Comparison of ENCODE assay signal across 21 cellular contexts in genomic region chr6:14260839-14261238, GRCh38.
DNase-seq lines count a peak whose midpoint lies in the region; ATAC-seq and TF ChIP-seq lines count a peak whose summit lies in the region.
"Had no signal": no experiment of that assay in that cellular context is flagged by ENCODE, and none has a peak within 500 bp of the region (broad histone marks: within the 10 kb centered on the region; RNA-seq: fewer than 3 reads in every experiment).

No MANE protein-coding gene starts in this region.

- no peak overlapping the region for H3K27ac Mint-ChIP-seq in CD4-positive, alpha-beta memory T cell
- H3K27ac Mint-ChIP-seq: CD14-positive monocyte; CD4-positive, CD25-positive, alpha-beta regulatory T cell; CD8-positive, alpha-beta T cell had no signal

- CTCF ChIA-PET in HEK293 (lab: Yijun Ruan, JAX) (interaction anchor here (0.7 kb wide), 2 partner anchors 123 to 280 kb away, joined by 3 to 4 read pairs; no protein-coding TSS in a partner anchor), OCI-LY7 (lab: Charles Lee; ENCODE audit: unreplicated experiment) (interaction anchor here (0.6 kb wide), 1 partner anchor 43 kb away, joined by 3 read pairs; no protein-coding TSS in a partner anchor)
- CTCF ChIA-PET in CD4-positive, alpha-beta memory T cell (lab: Charles Lee; ENCODE audit: partially characterized antibody), result no interaction called here

- no peak for TF ChIP-seq CTCF in HEK293 (tag by site-specific recombination; IDR thresholded peaks at IDR 0.05)
- no peak for TF ChIP-seq CTCF in OCI-LY7 (conservative IDR thresholded peaks at IDR 0.05; ENCODE audit: low read length)
- TF ChIP-seq CTCF in esophagus muscularis mucosa (IDR thresholded peaks at IDR 0.05), result no peak

- TF ChIP-seq EP300 in esophagus muscularis mucosa (IDR thresholded peaks at IDR 0.05), result no peak

- DNase-seq in OCI-LY7 (ENCODE audit: low spot score) (no peak), esophagus muscularis mucosa (ENCODE audit: extremely low spot score) (peak; percentile 87)
- no peak for DNase-seq in CD4-positive, alpha-beta memory T cell
- DNase-seq: 8988T; ACHN; BE2C; C1 segment of cervical spinal cord; CD4-positive, CD25-positive, alpha-beta regulatory T cell; CD8-positive, alpha-beta T cell; DMS 273 treated with DMSO at 0.1 percent for 48 hours; DMS153; DMS53; DMS79; DND-41; EL; GDM1 had no signal

- H3K4me1 ChIP-seq in HEK293 (ENCODE audit: control insufficient read depth, insufficient read depth, low read length), result no peaks in the 10 kb centered on the region
- H3K4me1 ChIP-seq in OCI-LY7 (ENCODE audit: insufficient read depth, low read length, poor library complexity, severe bottlenecking), result peaks cover 50% of the 10 kb centered on the region
- peaks cover 0 to 8% (median 5%) of the 10 kb centered on the region in 4 donors for H3K4me1 ChIP-seq in esophagus muscularis mucosa
- no peaks in the 10 kb centered on the region for H3K4me1 ChIP-seq in CD4-positive, alpha-beta memory T cell (ENCODE audit: insufficient read depth, low read length)
- H3K4me1 ChIP-seq: BLaER1 had no signal

- intact Hi-C loops in OCI-LY7 (cut with micrococcal nuclease; ENCODE audit: unreplicated experiment) (no loop called here), esophagus muscularis mucosa (cut with DNase I) (no loop called here)
- intact Hi-C loops in CD4-positive, alpha-beta memory T cell (cut with micrococcal nuclease), result no loop called here

- no peaks in the 10 kb centered on the region for H3K9me2 ChIP-seq in OCI-LY7 (ENCODE audit: insufficient read depth, low read length)

- no peak for TF ChIP-seq POLR2A in esophagus muscularis mucosa (IDR thresholded peaks at IDR 0.05; ENCODE audit: low read depth)

- H3K79me2 ChIP-seq in OCI-LY7 (ENCODE audit: insufficient read depth, low read depth, low read length), result no peaks in the 10 kb centered on the region

- WGBS in esophagus muscularis mucosa, result 100% methylated on average over 1 of the region's 1 CpG

- no peaks in the 10 kb centered on the region for H4K20me1 ChIP-seq in OCI-LY7 (ENCODE audit: insufficient read depth, low read length)
- H4K20me1 ChIP-seq: BLaER1 had no signal

- H3K36me3 Mint-ChIP-seq in CD4-positive, alpha-beta memory T cell, result no peaks in the 10 kb centered on the region
- H3K36me3 Mint-ChIP-seq: CD14-positive monocyte; CD8-positive, alpha-beta T cell had no signal

- no peaks in the 10 kb centered on the region for H3K4me1 Mint-ChIP-seq in CD4-positive, alpha-beta memory T cell
- H3K4me1 Mint-ChIP-seq: CD14-positive monocyte; CD4-positive, CD25-positive, alpha-beta regulatory T cell had no signal

- no peaks in the 10 kb centered on the region for H3K27me3 Mint-ChIP-seq in CD4-positive, alpha-beta memory T cell
- H3K27me3 Mint-ChIP-seq: CD4-positive, CD25-positive, alpha-beta regulatory T cell had no signal

- H3K4me3 ChIP-seq in HEK293 (ENCODE audit: low read depth, low read length) (no peak overlapping the region), OCI-LY7 (ENCODE audit: low read depth, low read length, poor library complexity, severe bottlenecking) (no peak overlapping the region), esophagus muscularis mucosa (no peak overlapping the region)
- H3K4me3 ChIP-seq in CD4-positive, alpha-beta memory T cell (ENCODE audit: low read length in 2 of 2), result no peak overlapping the region
- H3K4me3 ChIP-seq: BLaER1, GM12878 had no signal

- H3K27me3 ChIP-seq in esophagus muscularis mucosa, result no peaks in the 10 kb centered on the region
- no peaks in the 10 kb centered on the region for H3K27me3 ChIP-seq in CD4-positive, alpha-beta memory T cell (ENCODE audit: insufficient read depth, low read length)
- H3K27me3 ChIP-seq: BE2C, BLaER1 had no signal

- H3K36me3 ChIP-seq in HEK293 (ENCODE audit: control insufficient read depth in 2 of 2, insufficient read depth in 1 of 2, low read length in 2 of 2) (no peaks in the 10 kb centered on the region), OCI-LY7 (ENCODE audit: insufficient read depth, low read length) (peaks cover 9% of the 10 kb centered on the region; the same call in 1 of the 2 replicates), esophagus muscularis mucosa (no peaks in the 10 kb centered on the region)
- H3K36me3 ChIP-seq in CD4-positive, alpha-beta memory T cell (ENCODE audit: insufficient read depth, low read length), result no peaks in the 10 kb centered on the region
- H3K36me3 ChIP-seq: BE2C, BLaER1 had no signal

- H3K27ac ChIP-seq in HEK293 (ENCODE audit: extremely low read depth, low read depth, low read length) (no peak overlapping the region), OCI-LY7 (ENCODE audit: low read depth, low read length, poor library complexity, severe bottlenecking) (no peak overlapping the region), esophagus muscularis mucosa (replicated peaks in 1 of 4) (no peak overlapping the region)
- H3K27ac ChIP-seq in CD4-positive, alpha-beta memory T cell (ENCODE audit: low read depth, low read length), result no peak overlapping the region
- H3K27ac ChIP-seq: BLaER1 had no signal

- BruUV-seq in OCI-LY7 (replicated peaks; lab: Mats Ljungman, UMichigan), result no TSS peak

- H3K9me3 ChIP-seq in HEK293 (ENCODE audit: control insufficient read depth, insufficient read depth, low read depth, low read length) (no peaks in the 10 kb centered on the region), OCI-LY7 (ENCODE audit: low read length) (peaks cover 31% of the 10 kb centered on the region), esophagus muscularis mucosa (peaks cover 0 to 23% (median 14%) of the 10 kb centered on the region in 4 donors)
- H3K9me3 ChIP-seq in CD4-positive, alpha-beta memory T cell (ENCODE audit: control insufficient read depth in 1 of 2, low read length in 2 of 2), result no peaks in the 10 kb centered on the region
- H3K9me3 ChIP-seq: BE2C had no signal

- H2AFZ ChIP-seq in OCI-LY7 (ENCODE audit: low read length), result 0 out of 2 replicates have a peak overlapping the region, but pooled peaks have one; percentile 20

- no peak for ATAC-seq in GM21381 (IDR thresholded peaks at IDR 0.05; ENCODE audit: unreplicated experiment)
- ATAC-seq: CD8-positive, alpha-beta T cell; GM12878 had no signal

- H3K4me2 ChIP-seq in OCI-LY7 (ENCODE audit: low read length), result no peak overlapping the region
- H3K4me2 ChIP-seq: BLaER1 had no signal

- peaks cover 0 to 30% (median 16%) of the 10 kb centered on the region in 8 donors for H3K9me3 Mint-ChIP-seq in CD4-positive, alpha-beta memory T cell

- no peak overlapping the region for H3K4me3 Mint-ChIP-seq in CD4-positive, alpha-beta memory T cell
- H3K4me3 Mint-ChIP-seq: CD14-positive monocyte; CD4-positive, CD25-positive, alpha-beta regulatory T cell; CD8-positive, alpha-beta T cell had no signal

- POLR2A ChIA-PET in HEK293 (lab: Yijun Ruan, JAX), result no interaction called here
- POLR2A ChIA-PET in OCI-LY7 (lab: Charles Lee), result interaction anchor here (1.1 to 1.4 kb wide), 2 partner anchors 10 to 76 kb away, joined by 3 to 5 read pairs; no protein-coding TSS in a partner anchor
- POLR2A ChIA-PET in CD4-positive, alpha-beta memory T cell (lab: Charles Lee; ENCODE audit: partially characterized antibody), result no interaction called here

TF ChIP-seq in HEK293, 187 proteins besides CTCF, POLR2A, EP300 and RAD21:
- TF ChIP-seq ZNF560 (tag by site-specific recombination; IDR thresholded peaks at IDR 0.05; ENCODE audit: borderline replicate concordance), result no peak
- TF ChIP-seq ZNF133 (tag by site-specific recombination; IDR thresholded peaks at IDR 0.05), result peak; percentile 91
TF ChIP-seq in HEK293: peak in this region for 1.
